26 cellular contexts compared by ENCODE assay signal in genomic region chr4:166121897-166122296, GRCh38.
A peak's percentile ranks its signal among the peaks of the same experiment; 100 is the strongest.
DNase-seq lines count a peak whose midpoint lies in the region; ATAC-seq and TF ChIP-seq lines count a peak whose summit lies in the region.
"Had no signal": no experiment of that assay in that cellular context is flagged by ENCODE, and none has a peak within 500 bp of the region (broad histone marks: within the 10 kb centered on the region; RNA-seq: fewer than 3 reads in every experiment).

No MANE protein-coding gene starts in this region.

- H4K20me1 ChIP-seq in GM23338 (replicated peaks; ENCODE audit: insufficient read depth), result no peaks in the 10 kb centered on the region

- H3K27me3 ChIP-seq in right atrium auricular region (no peaks in the 10 kb centered on the region), gastrocnemius medialis (no peaks in the 10 kb centered on the region), transverse colon (no peaks in the 10 kb centered on the region), GM23338 (ENCODE audit: insufficient read depth) (no peaks in the 10 kb centered on the region)
- H3K27me3 ChIP-seq: testis had no signal

- H3K9me3 ChIP-seq in right atrium auricular region (no peaks in the 10 kb centered on the region), gastrocnemius medialis (no peaks in the 10 kb centered on the region), transverse colon (no peaks in the 10 kb centered on the region)
- H3K9me3 ChIP-seq: HAP-1, testis had no signal

- peak; percentile 83 for ATAC-seq in Right ventricle myocardium inferior
- ATAC-seq in gastrocnemius medialis, result peak; percentile 99
- no peak for ATAC-seq in GM23338
- ATAC-seq: activated CD8-positive, alpha-beta memory T cell treated with anti-CD3 and anti-CD28 coated beads, Interleukin-2, amount 10 ng/mL, durations not matched to agents 7 days and 5 days; left lobe of liver; natural killer cell treated with Interleukin-12 subunit alpha and Interleukin-12 subunit beta and Interleukin-15 and Interleukin-18, amount 100 ng/mL, for 72 hours had no signal

- DNase-seq in Right ventricle myocardium inferior (ENCODE audit: missing footprints), result no peak
- no peak for DNase-seq in right atrium auricular region (ENCODE audit: low spot score)
- DNase-seq in NCI-H69 (lab: John Stamatoyannopoulos, UW), result peak; percentile 15
- DNase-seq in glutamatergic neuron, result peak; percentile 35
- DNase-seq in gastrocnemius medialis, result peak; percentile 5 to 33
- no peak for DNase-seq in transverse colon
- DNase-seq in GM23338 (ENCODE audit: low spot score), result no peak
- DNase-seq in mesothelial cell of epicardium (ENCODE audit: low spot score in 2 of 2, unreplicated experiment in 2 of 2), result no peak
- DNase-seq: activated CD4-positive, alpha-beta T cell treated with anti-CD3 and anti-CD28 coated beads, Interleukin-2, amount 10 ng/mL, durations not matched to agents 7 days and 5 days; activated CD8-positive, alpha-beta memory T cell treated with anti-CD3 and anti-CD28 coated beads, Interleukin-2, amount 10 ng/mL, durations not matched to agents 7 days and 5 days; activated naive CD4-positive, alpha-beta T cell treated with anti-CD3 and anti-CD28 coated beads, Interleukin-2, amount 50 U/mL, for 16 hours; anterior cingulate cortex; central memory CD4-positive, alpha-beta T cell; DMS79; dorsolateral prefrontal cortex; NCI-H1105 treated with DMSO at 0.1 percent for 48 hours; NCI-H2081; NCI-H524; stimulated activated CD4-positive, alpha-beta T cell treated with anti-CD3 and anti-CD28 coated beads, Interleukin-12 subunit alpha, Interleukin-12 subunit beta, amount 100 ng/mL, for 4 hours; stimulated activated CD4-positive, alpha-beta T cell treated with anti-CD3 and anti-CD28 coated beads, Interleukin-4, amount 100 ng/mL, for 24 hours; stimulated activated naive CD4-positive, alpha-beta T cell; testis; WERI-Rb-1 had no signal

- TF ChIP-seq CTCF in right atrium auricular region (IDR thresholded peaks at IDR 0.05), result no peak
- no peak for TF ChIP-seq CTCF in glutamatergic neuron (IDR thresholded peaks at IDR 0.05; ENCODE audit: partially characterized antibody, unreplicated experiment)
- no peak for TF ChIP-seq CTCF in gastrocnemius medialis (IDR thresholded peaks at IDR 0.05 in 4 of 5, conservative IDR thresholded peaks at IDR 0.05 in 1 of 5)
- TF ChIP-seq CTCF in transverse colon (IDR thresholded peaks at IDR 0.05), result no peak
- TF ChIP-seq CTCF in GM23338 (conservative IDR thresholded peaks at IDR 0.05; ENCODE audit: low read depth in 2 of 2), result no peak
- TF ChIP-seq CTCF in mesothelial cell of epicardium (IDR thresholded peaks at IDR 0.05; ENCODE audit: unreplicated experiment), result no peak

- no peak overlapping the region for H2AFZ ChIP-seq in GM23338

- H3K4me1 ChIP-seq in right atrium auricular region (no peaks in the 10 kb centered on the region), gastrocnemius medialis (peaks cover 0 to 5% of the 10 kb centered on the region in 2 donors), transverse colon (no peaks in the 10 kb centered on the region), GM23338 (ENCODE audit: insufficient read depth) (no peaks in the 10 kb centered on the region)
- H3K4me1 ChIP-seq: HAP-1, testis had no signal

- in situ Hi-C loops in gastrocnemius medialis (cut with MboI; ENCODE audit: low sequenced_read_pairs in 4 of 4) (no loop called here), transverse colon (cut with MboI; ENCODE audit: low pct_ligation_motif_present in 1 of 4, low pct_unique_long_range_greater_than_20kb in 1 of 4, low sequenced_read_pairs in 3 of 4) (no loop called here)

- H3K36me3 Mint-ChIP-seq in glutamatergic neuron (ENCODE audit: unreplicated experiment) (no peaks in the 10 kb centered on the region), GM23338 (ENCODE audit: low read depth) (no peaks in the 10 kb centered on the region), mesothelial cell of epicardium (no peaks in the 10 kb centered on the region)
- H3K36me3 Mint-ChIP-seq: activated CD8-positive, alpha-beta memory T cell treated with anti-CD3 and anti-CD28 coated beads, Interleukin-2, amount 10 ng/mL, durations not matched to agents 7 days and 5 days; natural killer cell treated with Interleukin-12 subunit alpha and Interleukin-12 subunit beta and Interleukin-15 and Interleukin-18, amount 100 ng/mL, for 72 hours had no signal

- H3K27ac ChIP-seq in right atrium auricular region (no peak overlapping the region), gastrocnemius medialis (no peak overlapping the region), transverse colon (no peak overlapping the region), GM23338 (ENCODE audit: low read depth) (no peak overlapping the region)
- H3K27ac ChIP-seq: dorsolateral prefrontal cortex, testis, WERI-Rb-1 had no signal

- H3K4me3 ChIP-seq in right atrium auricular region (no peak overlapping the region), gastrocnemius medialis (peak overlapping the region in 3 of 4 donors; percentile 10 to 32 (median 15)), transverse colon (no peak overlapping the region), GM23338 (no peak overlapping the region)
- H3K4me3 ChIP-seq: dorsolateral prefrontal cortex, HAP-1, testis had no signal

- no peak for TF ChIP-seq POLR2A in gastrocnemius medialis (IDR thresholded peaks at IDR 0.05)
- TF ChIP-seq POLR2A in transverse colon (IDR thresholded peaks at IDR 0.05), result no peak

- peaks cover under 1% of the 10 kb centered on the region for H3K27me3 Mint-ChIP-seq in glutamatergic neuron (ENCODE audit: unreplicated experiment)
- H3K27me3 Mint-ChIP-seq in GM23338 (ENCODE audit: insufficient read depth, low read depth, poor library complexity), result no peaks in the 10 kb centered on the region
- peaks cover 4% of the 10 kb centered on the region for H3K27me3 Mint-ChIP-seq in mesothelial cell of epicardium (ENCODE audit: low read depth)
- H3K27me3 Mint-ChIP-seq: activated CD4-positive, alpha-beta T cell treated with anti-CD3 and anti-CD28 coated beads, Interleukin-2, amount 10 ng/mL, durations not matched to agents 7 days and 5 days; activated CD8-positive, alpha-beta memory T cell treated with anti-CD3 and anti-CD28 coated beads, Interleukin-2, amount 10 ng/mL, durations not matched to agents 7 days and 5 days; natural killer cell treated with Interleukin-12 subunit alpha and Interleukin-12 subunit beta and Interleukin-15 and Interleukin-18, amount 100 ng/mL, for 72 hours had no signal

- WGBS in transverse colon (ENCODE audit: low coverage in 1 of 2), 2 donors, result 43 to 58% methylated on average over 3 of the region's 3 CpGs

- no peaks in the 10 kb centered on the region for H3K9me2 ChIP-seq in GM23338 (ENCODE audit: insufficient read depth)

- H3K4me2 ChIP-seq in GM23338, result no peak overlapping the region

- no peak for TF ChIP-seq EP300 in transverse colon (IDR thresholded peaks at IDR 0.05; ENCODE audit: low read depth)

- no peaks in the 10 kb centered on the region for H3K79me2 ChIP-seq in GM23338 (replicated peaks; ENCODE audit: insufficient read depth)

- no peak overlapping the region for H3K27ac Mint-ChIP-seq in glutamatergic neuron (ENCODE audit: unreplicated experiment)
- no peak overlapping the region for H3K27ac Mint-ChIP-seq in GM23338
- no peak overlapping the region for H3K27ac Mint-ChIP-seq in mesothelial cell of epicardium
- H3K27ac Mint-ChIP-seq: activated CD8-positive, alpha-beta memory T cell treated with anti-CD3 and anti-CD28 coated beads, Interleukin-2, amount 10 ng/mL, durations not matched to agents 7 days and 5 days; natural killer cell treated with Interleukin-12 subunit alpha and Interleukin-12 subunit beta and Interleukin-15 and Interleukin-18, amount 100 ng/mL, for 72 hours had no signal

- H3K36me3 ChIP-seq in right atrium auricular region (no peaks in the 10 kb centered on the region), gastrocnemius medialis (no peaks in the 10 kb centered on the region), transverse colon (no peaks in the 10 kb centered on the region), GM23338 (ENCODE audit: insufficient read depth) (no peaks in the 10 kb centered on the region)
- H3K36me3 ChIP-seq: HAP-1, WERI-Rb-1 had no signal

- H3K4me1 Mint-ChIP-seq in glutamatergic neuron (ENCODE audit: low read depth, unreplicated experiment), result peaks cover 13% of the 10 kb centered on the region
- no peaks in the 10 kb centered on the region for H3K4me1 Mint-ChIP-seq in GM23338
- peaks cover 21% of the 10 kb centered on the region for H3K4me1 Mint-ChIP-seq in mesothelial cell of epicardium
- H3K4me1 Mint-ChIP-seq: activated CD4-positive, alpha-beta T cell treated with anti-CD3 and anti-CD28 coated beads, Interleukin-2, amount 10 ng/mL, durations not matched to agents 7 days and 5 days; activated CD8-positive, alpha-beta memory T cell treated with anti-CD3 and anti-CD28 coated beads, Interleukin-2, amount 10 ng/mL, durations not matched to agents 7 days and 5 days had no signal

- intact Hi-C loops in Right ventricle myocardium inferior (cut with DNase I), result no loop called here
- intact Hi-C loops in gastrocnemius medialis (cut with DNase I; ENCODE audit: low total_unique reads), result no loop called here
- intact Hi-C loops in transverse colon (cut with DNase I; ENCODE audit: low total_unique reads), result no loop called here

- H3K4me3 Mint-ChIP-seq in glutamatergic neuron (ENCODE audit: unreplicated experiment) (no peak overlapping the region), GM23338 (no peak overlapping the region), mesothelial cell of epicardium (no peak overlapping the region)
- H3K4me3 Mint-ChIP-seq: activated CD4-positive, alpha-beta T cell treated with anti-CD3 and anti-CD28 coated beads, Interleukin-2, amount 10 ng/mL, durations not matched to agents 7 days and 5 days; activated CD8-positive, alpha-beta memory T cell treated with anti-CD3 and anti-CD28 coated beads, Interleukin-2, amount 10 ng/mL, durations not matched to agents 7 days and 5 days; natural killer cell treated with Interleukin-12 subunit alpha and Interleukin-12 subunit beta and Interleukin-15 and Interleukin-18, amount 100 ng/mL, for 72 hours had no signal

- H3K9me3 Mint-ChIP-seq in glutamatergic neuron (ENCODE audit: unreplicated experiment) (no peaks in the 10 kb centered on the region), GM23338 (no peaks in the 10 kb centered on the region), mesothelial cell of epicardium (no peaks in the 10 kb centered on the region)
- H3K9me3 Mint-ChIP-seq: activated CD4-positive, alpha-beta T cell treated with anti-CD3 and anti-CD28 coated beads, Interleukin-2, amount 10 ng/mL, durations not matched to agents 7 days and 5 days had no signal

- H3F3A ChIP-seq in GM23338 (replicated peaks; ENCODE audit: low read depth), result no peaks in the 10 kb centered on the region

Comparison
In these comparisons a context has a peak if more than half of its experiments do, and no peak if none do; other contexts are left out.
1. DNase-seq: peak in NCI-H69 (single experiment), glutamatergic neuron (single experiment) and gastrocnemius medialis (2 of 2); none in Right ventricle myocardium inferior (single experiment), right atrium auricular region (single experiment), transverse colon (single experiment), GM23338 (single experiment) and mesothelial cell of epicardium (0 of 2).
2. H3K4me3 ChIP-seq: peak in gastrocnemius medialis (3 of 4); none in right atrium auricular region (0 of 2), transverse colon (0 of 4) and GM23338 (single experiment).